Comparison of ENCODE assay signal across 21 cellular contexts in the genomic region with DNA sequence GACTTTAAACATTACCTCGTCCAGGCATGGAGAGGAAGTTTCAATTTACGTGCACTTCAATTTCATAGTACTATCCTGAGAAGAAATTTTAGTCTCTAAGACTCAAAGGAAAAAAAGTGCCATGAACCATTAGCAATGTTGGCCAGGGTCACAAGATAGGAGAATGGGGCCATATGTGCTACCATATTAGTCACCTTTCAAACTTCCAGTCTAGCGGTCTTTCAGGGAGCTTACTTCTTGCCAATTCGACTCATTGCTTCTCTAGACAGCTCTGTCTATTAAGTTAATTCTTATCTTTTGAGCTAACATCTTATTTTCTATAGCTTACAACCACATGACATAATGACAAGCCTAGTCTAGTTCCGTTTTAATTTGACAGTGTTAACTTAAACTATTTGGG.
DNase-seq lines count a peak whose midpoint lies in the region; ATAC-seq and TF ChIP-seq lines count a peak whose summit lies in the region.
"Had no signal": no experiment of that assay in that cellular context is flagged by ENCODE, and none has a peak within 500 bp of the region (broad histone marks: within the 10 kb centered on the region; RNA-seq: fewer than 3 reads in every experiment).

No MANE protein-coding gene starts in this region.

- CTCF ChIA-PET in CD4-positive, alpha-beta memory T cell (lab: Charles Lee; ENCODE audit: partially characterized antibody) = interaction anchor here (1.0 to 2.8 kb wide), 9 partner anchors 8 to 147 kb away, joined by 3 to 26 read pairs (median 5); no protein-coding TSS in a partner anchor
- CTCF ChIA-PET in activated CD4-positive, alpha-beta memory T cell treated with anti-CD3 and anti-CD28 coated beads, Interleukin-2, amount 10 ng/mL, durations not matched to agents 7 days and 5 days (lab: Charles Lee) = interaction anchor here (0.9 to 4.0 kb wide), 4 partner anchors 10 to 68 kb away, joined by 3 to 14 read pairs (median 9); no protein-coding TSS in a partner anchor

- TF ChIP-seq POLR2A in right lobe of liver (IDR thresholded peaks at IDR 0.05) = no peak

- no peak overlapping the region for H3K4me2 ChIP-seq in GM23248 (ENCODE audit: unreplicated experiment)

- ATAC-seq in naive B cell (ENCODE audit: low read depth in 2 of 2) = no peak
- no peak for ATAC-seq in right lobe of liver

- no peaks in the 10 kb centered on the region for H4K20me1 ChIP-seq in GM23248 (ENCODE audit: insufficient read depth)

- H3K4me3 ChIP-seq in CD4-positive, alpha-beta memory T cell (ENCODE audit: low read length in 2 of 2) = no peak overlapping the region
- no peak overlapping the region for H3K4me3 ChIP-seq in GM23248
- H3K4me3 ChIP-seq in right lobe of liver = no peak overlapping the region
- H3K4me3 ChIP-seq: right atrium auricular region had no signal

- H3K9ac ChIP-seq in GM23248 = no peak overlapping the region

- H2AFZ ChIP-seq in GM23248 = no peak overlapping the region

- peaks cover 11% of the 10 kb centered on the region; the same call in 1 of the 2 replicates for H3F3A ChIP-seq in GM23248 (ENCODE audit: insufficient read depth)

- no peaks in the 10 kb centered on the region for H3K79me2 ChIP-seq in GM23248 (ENCODE audit: insufficient read depth)

- H3K27me3 ChIP-seq in CD4-positive, alpha-beta memory T cell (ENCODE audit: insufficient read depth, low read length) = no peaks in the 10 kb centered on the region
- no peaks in the 10 kb centered on the region for H3K27me3 ChIP-seq in GM23248 (replicated peaks; ENCODE audit: insufficient read depth)
- H3K27me3 ChIP-seq in right lobe of liver = no peaks in the 10 kb centered on the region
- H3K27me3 ChIP-seq: right atrium auricular region had no signal

- H3K36me3 ChIP-seq in CD4-positive, alpha-beta memory T cell (ENCODE audit: insufficient read depth, low read length) = peaks cover 32% of the 10 kb centered on the region
- H3K36me3 ChIP-seq in GM23248 (ENCODE audit: low read depth) (no peaks in the 10 kb centered on the region), right lobe of liver (no peaks in the 10 kb centered on the region)
- H3K36me3 ChIP-seq: right atrium auricular region had no signal

- peaks cover 46 to 59% of the 10 kb centered on the region in 2 donors for H3K36me3 Mint-ChIP-seq in CD4-positive, alpha-beta memory T cell
- peaks cover 67% of the 10 kb centered on the region for H3K36me3 Mint-ChIP-seq in activated naive CD8-positive, alpha-beta T cell treated with anti-CD3 and anti-CD28 coated beads for 36 hours
- H3K36me3 Mint-ChIP-seq in naive B cell = peaks cover 37 to 41% of the 10 kb centered on the region in 2 donors
- H3K36me3 Mint-ChIP-seq in activated CD4-positive, alpha-beta memory T cell treated with anti-CD3 and anti-CD28 coated beads, Interleukin-2, amount 10 ng/mL, durations not matched to agents 7 days and 5 days (ENCODE audit: low read depth) = peaks cover 68% of the 10 kb centered on the region

- H3K4me1 ChIP-seq in CD4-positive, alpha-beta memory T cell (ENCODE audit: insufficient read depth, low read length) = peaks cover 64% of the 10 kb centered on the region
- peaks cover 23% of the 10 kb centered on the region for H3K4me1 ChIP-seq in GM23248 (ENCODE audit: insufficient read depth)
- H3K4me1 ChIP-seq in right lobe of liver = peaks cover 0 to 73% (median 18%) of the 10 kb centered on the region in 4 donors

- peak overlapping the region in 6 of 7 donors; percentile 5 to 83 (median 40) for H3K27ac Mint-ChIP-seq in CD4-positive, alpha-beta memory T cell
- peak overlapping the region; percentile 5 for H3K27ac Mint-ChIP-seq in activated naive CD8-positive, alpha-beta T cell treated with anti-CD3 and anti-CD28 coated beads for 36 hours
- peak overlapping the region in 4 of 6 donors; percentile 65 to 94 (median 80) for H3K27ac Mint-ChIP-seq in naive B cell
- H3K27ac Mint-ChIP-seq in activated CD4-positive, alpha-beta memory T cell treated with anti-CD3 and anti-CD28 coated beads, Interleukin-2, amount 10 ng/mL, durations not matched to agents 7 days and 5 days = no peak overlapping the region

- H3K9me3 ChIP-seq in CD4-positive, alpha-beta memory T cell (ENCODE audit: control insufficient read depth in 1 of 2, low read length in 2 of 2) = no peaks in the 10 kb centered on the region
- H3K9me3 ChIP-seq in GM23248 (ENCODE audit: low read depth) (no peaks in the 10 kb centered on the region), right lobe of liver (no peaks in the 10 kb centered on the region)
- H3K9me3 ChIP-seq: right atrium auricular region had no signal

- intact Hi-C loops in CD4-positive, alpha-beta memory T cell (cut with micrococcal nuclease) = loop anchor here (5.0 kb wide), 1 partner anchor 34 kb away; no protein-coding TSS in a partner anchor
- intact Hi-C loops in right lobe of liver (cut with DNase I) = no loop called here

- 55 to 64% methylated on average over 5 of the region's 5 CpGs for WGBS in GM23248 (ENCODE audit: low coverage in 1 of 2, low lambda C conversion rate in 2 of 2, missing lambda C conversion rate in 2 of 2), 2 experiments
- WGBS in right lobe of liver (ENCODE audit: insufficient coverage, low coverage, low lambda C conversion rate, missing lambda C conversion rate) = 76% methylated on average over 5 of the region's 5 CpGs

- in situ Hi-C loops in GM23248 (cut with MboI) = no loop called here

- H3K4me1 Mint-ChIP-seq in CD4-positive, alpha-beta memory T cell = peaks cover 53 to 79% (median 62%) of the 10 kb centered on the region in 4 donors
- H3K4me1 Mint-ChIP-seq in activated naive CD8-positive, alpha-beta T cell treated with anti-CD3 and anti-CD28 coated beads for 36 hours = peaks cover 59% of the 10 kb centered on the region
- H3K4me1 Mint-ChIP-seq in naive B cell = peaks cover 42 to 64% (median 62%) of the 10 kb centered on the region in 3 donors
- peaks cover 40% of the 10 kb centered on the region for H3K4me1 Mint-ChIP-seq in activated CD4-positive, alpha-beta memory T cell treated with anti-CD3 and anti-CD28 coated beads, Interleukin-2, amount 10 ng/mL, durations not matched to agents 7 days and 5 days

- TF ChIP-seq CTCF in right lobe of liver (IDR thresholded peaks at IDR 0.05) = no peak

- no peaks in the 10 kb centered on the region for H3K9me2 ChIP-seq in GM23248 (ENCODE audit: insufficient read depth)

- H3K4me3 Mint-ChIP-seq in CD4-positive, alpha-beta memory T cell = no peak overlapping the region
- H3K4me3 Mint-ChIP-seq in activated naive CD8-positive, alpha-beta T cell treated with anti-CD3 and anti-CD28 coated beads for 36 hours = no peak overlapping the region
- H3K4me3 Mint-ChIP-seq in naive B cell = no peak overlapping the region
- no peak overlapping the region for H3K4me3 Mint-ChIP-seq in activated CD4-positive, alpha-beta memory T cell treated with anti-CD3 and anti-CD28 coated beads, Interleukin-2, amount 10 ng/mL, durations not matched to agents 7 days and 5 days

- no peak overlapping the region for H3K27ac ChIP-seq in CD4-positive, alpha-beta memory T cell (ENCODE audit: low read depth, low read length)
- H3K27ac ChIP-seq in GM23248 = no peak overlapping the region
- peak overlapping the region in 1 of 3 donors; percentile 98 for H3K27ac ChIP-seq in right lobe of liver
- H3K27ac ChIP-seq: right atrium auricular region had no signal

- POLR2A ChIA-PET in CD4-positive, alpha-beta memory T cell (lab: Charles Lee; ENCODE audit: partially characterized antibody) = interaction anchor here (1.0 to 1.3 kb wide), 3 partner anchors 18 to 128 kb away, joined by 3 to 4 read pairs (median 3); no protein-coding TSS in a partner anchor
- POLR2A ChIA-PET in activated CD4-positive, alpha-beta memory T cell treated with anti-CD3 and anti-CD28 coated beads, Interleukin-2, amount 10 ng/mL, durations not matched to agents 7 days and 5 days (lab: Charles Lee) = interaction anchor here (2.0 kb wide), 1 partner anchor 11 kb away, joined by 5 read pairs; no protein-coding TSS in a partner anchor

- no peak for DNase-seq in CD4-positive, alpha-beta memory T cell
- DNase-seq in GM23248 (peak; percentile 56), naive B cell (no peak), DMS 273 (lab: John Stamatoyannopoulos, UW; ENCODE audit: unreplicated experiment) (no peak), right lobe of liver (no peak)
- DNase-seq in activated naive CD8-positive, alpha-beta T cell treated with anti-CD3 and anti-CD28 coated beads for 36 hours = no peak
- no peak for DNase-seq in activated CD4-positive, alpha-beta memory T cell treated with anti-CD3 and anti-CD28 coated beads, Interleukin-2, amount 10 ng/mL, durations not matched to agents 7 days and 5 days
- DNase-seq: activated CD4-positive, alpha-beta T cell treated with anti-CD3 and anti-CD28 coated beads, Interleukin-2, amount 50 U/mL, for 4 hours; Calu3; dermis blood vessel endothelial cell; erythroblast; GDM1; GOT3; NCI-H1105 treated with DMSO at 0.1 percent for 48 hours; NCI-H2171; NCI-H69; nucleus accumbens; Right ventricle myocardium superior; stimulated activated CD4-positive, alpha-beta T cell treated with anti-CD3 and anti-CD28 coated beads, Interleukin-15, amount 100 ng/mL, for 24 hours; T-helper 1 cell had no signal

- no peaks in the 10 kb centered on the region for H3K27me3 Mint-ChIP-seq in CD4-positive, alpha-beta memory T cell
- no peaks in the 10 kb centered on the region for H3K27me3 Mint-ChIP-seq in activated naive CD8-positive, alpha-beta T cell treated with anti-CD3 and anti-CD28 coated beads for 36 hours
- no peaks in the 10 kb centered on the region for H3K27me3 Mint-ChIP-seq in naive B cell
- H3K27me3 Mint-ChIP-seq in activated CD4-positive, alpha-beta memory T cell treated with anti-CD3 and anti-CD28 coated beads, Interleukin-2, amount 10 ng/mL, durations not matched to agents 7 days and 5 days = no peaks in the 10 kb centered on the region

- H3K9me3 Mint-ChIP-seq in CD4-positive, alpha-beta memory T cell = no peaks in the 10 kb centered on the region
- no peaks in the 10 kb centered on the region for H3K9me3 Mint-ChIP-seq in activated naive CD8-positive, alpha-beta T cell treated with anti-CD3 and anti-CD28 coated beads for 36 hours
- no peaks in the 10 kb centered on the region for H3K9me3 Mint-ChIP-seq in naive B cell
- no peaks in the 10 kb centered on the region for H3K9me3 Mint-ChIP-seq in activated CD4-positive, alpha-beta memory T cell treated with anti-CD3 and anti-CD28 coated beads, Interleukin-2, amount 10 ng/mL, durations not matched to agents 7 days and 5 days
